In the genomic region with DNA sequence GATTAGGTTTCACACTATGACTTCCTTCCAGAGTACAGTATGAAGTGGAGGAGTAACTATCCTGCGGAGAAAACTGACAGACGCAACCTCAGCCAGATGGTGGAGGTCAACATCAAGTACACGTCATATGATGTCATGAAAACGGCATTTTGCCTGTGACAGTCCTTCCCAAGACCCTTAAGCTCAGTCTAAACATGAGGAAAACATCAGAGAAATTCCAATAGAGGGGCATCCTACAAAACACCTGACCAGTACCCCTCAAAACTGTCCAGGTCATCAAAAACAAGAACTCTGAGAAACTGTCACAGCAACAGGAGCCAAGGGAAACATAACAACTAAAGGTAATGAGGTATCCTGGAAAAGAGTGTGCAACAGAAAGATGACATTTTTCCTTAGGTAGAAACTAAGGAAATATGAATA, we compare ENCODE assay signal across 8 cellular contexts. TPM values are rescaled to one million over a fixed set of nuclear protein-coding genes. Genes with fewer than 3 reads are reported as not detected.
A peak's percentile ranks its signal among the peaks of the same experiment; 100 is the strongest.
DNase-seq lines count a peak whose midpoint lies in the region; ATAC-seq and TF ChIP-seq lines count a peak whose summit lies in the region.

No MANE protein-coding gene starts in this region.

- H3K27ac ChIP-seq in right cardiac atrium (ENCODE audit: low read length) (peak overlapping the region; percentile 57), vagina (peak overlapping the region; percentile 93)

- no peak for TF ChIP-seq CTCF in fibroblast of the aortic adventitia (IDR thresholded peaks at IDR 0.05; ENCODE audit: insufficient read depth, low read length)
- TF ChIP-seq CTCF in vagina (IDR thresholded peaks at IDR 0.05): no peak

- H3K27me3 ChIP-seq in right cardiac atrium (ENCODE audit: control insufficient read depth, insufficient read depth) (no peaks in the 10 kb centered on the region), vagina (no peaks in the 10 kb centered on the region)

- DNase-seq in right cardiac atrium (no peak), left ventricle myocardium superior (no peak), SHP77 (lab: John Stamatoyannopoulos, UW) (peak; percentile 24 to 43), fibroblast of the aortic adventitia (ENCODE audit: low read depth) (peak; percentile 28), vagina (ENCODE audit: extremely low spot score in 2 of 2) (no peak), NCI-H1105 treated with DMSO at 0.1 percent for 48 hours (lab: John Stamatoyannopoulos, UW) (no peak), HuH-7.5 (ENCODE audit: low spot score) (no peak)

- WGBS in right cardiac atrium: 25% methylated on average over 4 of the region's 4 CpGs

- peaks cover 10% of the 10 kb centered on the region for H3K4me1 ChIP-seq in right cardiac atrium (ENCODE audit: control insufficient read depth, insufficient read depth, low read length)
- H3K4me1 ChIP-seq in vagina: peaks cover 45% of the 10 kb centered on the region

- no peak for TF ChIP-seq POLR2A in vagina (IDR thresholded peaks at IDR 0.05)

- ATAC-seq in right cardiac atrium (no peak), left ventricle myocardium superior (no peak), GM18520 (IDR thresholded peaks at IDR 0.05; ENCODE audit: unreplicated experiment) (no peak)

- H3K9me3 ChIP-seq in right cardiac atrium (ENCODE audit: control insufficient read depth, low read length) (no peaks in the 10 kb centered on the region), vagina (no peaks in the 10 kb centered on the region)

- H3K36me3 ChIP-seq in vagina: no peaks in the 10 kb centered on the region

- H3K4me3 ChIP-seq in right cardiac atrium (ENCODE audit: low read length) (no peak overlapping the region), fibroblast of the aortic adventitia (ENCODE audit: low read depth, low read length) (no peak overlapping the region), vagina (no peak overlapping the region)

- intact Hi-C loops in right cardiac atrium (cut with DNase I): loop anchor here in 2 of 4 donors (5.0 to 10.0 kb wide), 3 partner anchors 62 to 185 kb away; a partner anchor contains a TSS
- intact Hi-C loops in left ventricle myocardium superior (cut with micrococcal nuclease): loop anchor here (5.0 kb wide), 2 partner anchors 115 to 185 kb away; a partner anchor contains a TSS
- intact Hi-C loops in vagina (cut with DNase I): loop anchor here (10.0 kb wide), 1 partner anchor 182 kb away; no protein-coding TSS in a partner anchor

RNA-seq across cellular contexts. Expression of a gene that starts 1.7 kb away (rescaled TPM):
- total RNA-seq in right cardiac atrium (10 to 100 TPM in 1 of 4 donors, not detected in 3; 12.7 TPM), left ventricle myocardium superior (not detected), fibroblast of the aortic adventitia (ENCODE audit: low replicate concordance) (under 0.01 TPM in 1 of 2 replicates, not detected in the other), vagina (not detected)
- polyA plus RNA-seq in right cardiac atrium: not detected

Comparison
In these comparisons a context has a peak if more than half of its experiments do, and no peak if none do; other contexts are left out.
1. DNase-seq: peak in SHP77 (2 of 2) and fibroblast of the aortic adventitia (single experiment); none in right cardiac atrium (0 of 3), left ventricle myocardium superior (single experiment), vagina (0 of 2), NCI-H1105 treated with DMSO at 0.1 percent for 48 hours (single experiment) and HuH-7.5 (single experiment).